ENCODE assay signal across 10 cellular contexts in genomic region chr15:89662893-89663673, GRCh38. TPM values are rescaled to one million over a fixed set of nuclear protein-coding genes. Genes with fewer than 3 reads are reported as not detected.
DNase-seq lines count a peak whose midpoint lies in the region; FAIRE-seq and TF ChIP-seq lines count a peak whose summit lies in the region.
"Had no signal": no experiment of that assay in that cellular context is flagged by ENCODE, and none has a peak within 500 bp of the region (broad histone marks: within the 10 kb centered on the region; RNA-seq: fewer than 3 reads in every experiment).

No MANE protein-coding gene starts in this region.

- H3K27ac ChIP-seq in Peyer's patch (peak overlapping the region in 3 of 4 donors; percentile 43 to 61 (median 53)), small intestine (ENCODE audit: low read depth in 1 of 2, low read length in 1 of 2) (peak overlapping the region in 1 of 2 donors; percentile 52)

- DNase-seq in AG08396 (ENCODE audit: low spot score), result peak; percentile 92
- peak in 1 of 3 donors; percentile 63 for DNase-seq in Peyer's patch
- DNase-seq in fibroblast of gingiva (ENCODE audit: low read depth), result peak; percentile 92
- peak; percentile 93 for DNase-seq in myocyte (ENCODE audit: low read depth)
- no peak for DNase-seq in activated CD4-positive, alpha-beta T cell treated with anti-CD3 and anti-CD28 coated beads, Interleukin-2, amount 50 U/mL, for 48 hours
- DNase-seq in inferior parietal cortex (ENCODE audit: extremely low spot score), result no peak
- no peak for DNase-seq in OCI-M1 (lab: John Stamatoyannopoulos, UW)
- no peak for DNase-seq in small intestine
- DNase-seq: BE2C, NCI-H1694 treated with DMSO at 0.1 percent for 48 hours had no signal

- H3K36me3 ChIP-seq in Peyer's patch (no peaks in the 10 kb centered on the region), small intestine (ENCODE audit: control insufficient read depth in 2 of 2, insufficient read depth in 2 of 2, low read length in 2 of 2) (no peaks in the 10 kb centered on the region)
- H3K36me3 ChIP-seq: BE2C had no signal

- no peaks in the 10 kb centered on the region for H3K9me3 ChIP-seq in Peyer's patch
- H3K9me3 ChIP-seq in small intestine (ENCODE audit: control insufficient read depth, low read depth), result no peaks in the 10 kb centered on the region
- H3K9me3 ChIP-seq: BE2C had no signal

- WGBS in small intestine, 3 donors, result 55 to 84% (median 59%) methylated on average over 11 of the region's 11 CpGs

- H3K4me3 ChIP-seq in Peyer's patch (no peak overlapping the region), small intestine (ENCODE audit: low read depth in 1 of 2, low read length in 2 of 2) (no peak overlapping the region)

- no peak for FAIRE-seq in small intestine (lab: Jason Lieb, UNC)

- TF ChIP-seq POLR2A in Peyer's patch (IDR thresholded peaks at IDR 0.05), result no peak

- H3K27me3 ChIP-seq in Peyer's patch (no peaks in the 10 kb centered on the region), small intestine (ENCODE audit: control insufficient read depth in 2 of 2, insufficient read depth in 2 of 2, low read length in 2 of 2) (no peaks in the 10 kb centered on the region)
- H3K27me3 ChIP-seq: BE2C had no signal

- no peaks in the 10 kb centered on the region for H3K4me1 ChIP-seq in Peyer's patch
- H3K4me1 ChIP-seq in small intestine (ENCODE audit: control insufficient read depth in 2 of 2, insufficient read depth in 1 of 2, low read depth in 1 of 2, low read length in 1 of 2), result no peaks in the 10 kb centered on the region
- H3K4me1 ChIP-seq: BE2C had no signal

- no peak for TF ChIP-seq CTCF in Peyer's patch (IDR thresholded peaks at IDR 0.05)

RNA-seq across cellular contexts. Expression of gene KIF7, which starts 7.8 kb away (rescaled TPM):
- total RNA-seq in Peyer's patch (10 to 100 TPM in 1 of 4 donors, 1 to 10 TPM in 3; 1.1 to 13.2 (median 2.3) TPM), myocyte (6.3 and 8.0 TPM in 2 replicates)
- polyA plus RNA-seq in myocyte (2012), result 7.7 TPM
- 1 to 10 TPM in 1 of 3 donors, under 1 TPM in 1, not detected in 1; 0.27 to 1.9 TPM for polyA plus RNA-seq in small intestine

RNA-seq across cellular contexts. Expression of gene PLIN1, which starts 16.1 kb away (rescaled TPM):
- 10 to 100 TPM in 1 of 4 donors, 1 to 10 TPM in 2, not detected in 1; 7.5 to 10.1 (median 8.9) TPM for total RNA-seq in Peyer's patch
- total RNA-seq in myocyte, result 0.05 TPM in 2 replicates
- polyA plus RNA-seq in myocyte (2012), result 0.23 TPM
- 10 to 100 TPM in 1 of 3 donors, 1 to 10 TPM in 2; 4.2 to 18.0 (median 5.4) TPM for polyA plus RNA-seq in small intestine

RNA-seq across cellular contexts. Expression of gene PEX11A, which starts 27.5 kb away (rescaled TPM):
- total RNA-seq in Peyer's patch, result 10 to 100 TPM in 3 of 4 donors, 1 to 10 TPM in 1; 4.1 to 50.8 (median 15.7) TPM
- 7.1 and 7.3 TPM in 2 replicates for total RNA-seq in myocyte
- 6.4 TPM for polyA plus RNA-seq in myocyte (2012)
- polyA plus RNA-seq in small intestine, result 10 to 100 TPM; 10.5 to 19.2 (median 16.8) TPM

RNA-seq across cellular contexts. Expression of gene WDR93, which starts 27.5 kb away (rescaled TPM):
- 1 to 10 TPM in 1 of 4 donors, not detected in 3; 1.0 TPM for total RNA-seq in Peyer's patch
- total RNA-seq in myocyte, result not detected in 2 replicates
- polyA plus RNA-seq in myocyte (2012), result 0.04 TPM
- under 1 TPM in 1 of 3 donors, not detected in 2; 0.09 TPM for polyA plus RNA-seq in small intestine

Comparison
In these comparisons a context has a peak if more than half of its experiments do, and no peak if none do; other contexts are left out.
1. DNase-seq: peak in AG08396 (single experiment), fibroblast of gingiva (single experiment) and myocyte (single experiment); none in activated CD4-positive, alpha-beta T cell treated with anti-CD3 and anti-CD28 coated beads, Interleukin-2, amount 50 U/mL, for 48 hours (0 of 2), inferior parietal cortex (single experiment), OCI-M1 (single experiment) and small intestine (single experiment).